In genomic region chr1:226034482-226034881, GRCh38 we compare ENCODE assay signal across 2 cellular contexts.
TF ChIP-seq lines count a peak whose summit lies in the region.

No MANE protein-coding gene starts in this region.

TF ChIP-seq in SK-N-SH treated with all-trans-retinoic acid at 6 μM for 48 hours, 23 proteins besides CTCF, POLR2A, EP300 and RAD21 (continued from another document):
- TF ChIP-seq PATZ1 (CRISPR knock-in tag; IDR thresholded peaks at IDR 0.05; ENCODE audit: borderline replicate concordance) (no peak), CSDC2 (CRISPR knock-in tag; IDR thresholded peaks at IDR 0.05) (no peak), SNAI2 (CRISPR knock-in tag; IDR thresholded peaks at IDR 0.05) (no peak), ZC3H10 (CRISPR knock-in tag; IDR thresholded peaks at IDR 0.05) (no peak), ZNF565 (CRISPR knock-in tag; conservative IDR thresholded peaks at IDR 0.05; ENCODE audit: low read depth) (no peak), TOX (CRISPR knock-in tag; IDR thresholded peaks at IDR 0.05; ENCODE audit: borderline replicate concordance) (no peak), GLIS3 (CRISPR knock-in tag; IDR thresholded peaks at IDR 0.05) (no peak), OSR1 (CRISPR knock-in tag; IDR thresholded peaks at IDR 0.05) (no peak), CSRNP3 (CRISPR knock-in tag; IDR thresholded peaks at IDR 0.05) (no peak)

TF ChIP-seq in SK-N-SH, 30 proteins besides CTCF, POLR2A, EP300 and RAD21 (continued from another document):
- TF ChIP-seq, protein P1, sequence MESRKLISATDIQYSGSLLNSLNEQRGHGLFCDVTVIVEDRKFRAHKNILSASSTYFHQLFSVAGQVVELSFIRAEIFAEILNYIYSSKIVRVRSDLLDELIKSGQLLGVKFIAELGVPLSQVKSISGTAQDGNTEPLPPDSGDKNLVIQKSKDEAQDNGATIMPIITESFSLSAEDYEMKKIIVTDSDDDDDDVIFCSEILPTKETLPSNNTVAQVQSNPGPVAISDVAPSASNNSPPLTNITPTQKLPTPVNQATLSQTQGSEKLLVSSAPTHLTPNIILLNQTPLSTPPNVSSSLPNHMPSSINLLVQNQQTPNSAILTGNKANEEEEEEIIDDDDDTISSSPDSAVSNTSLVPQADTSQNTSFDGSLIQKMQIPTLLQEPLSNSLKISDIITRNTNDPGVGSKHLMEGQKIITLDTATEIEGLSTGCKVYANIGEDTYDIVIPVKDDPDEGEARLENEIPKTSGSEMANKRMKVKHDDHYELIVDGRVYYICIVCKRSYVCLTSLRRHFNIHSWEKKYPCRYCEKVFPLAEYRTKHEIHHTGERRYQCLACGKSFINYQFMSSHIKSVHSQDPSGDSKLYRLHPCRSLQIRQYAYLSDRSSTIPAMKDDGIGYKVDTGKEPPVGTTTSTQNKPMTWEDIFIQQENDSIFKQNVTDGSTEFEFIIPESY (IDR thresholded peaks at IDR 0.05; ENCODE audit: borderline replicate concordance, low read depth), result no peak
- TF ChIP-seq MAX (IDR thresholded peaks at IDR 0.05; ENCODE audit: low read depth), result no peak
- no peak for TF ChIP-seq ELF1 (IDR thresholded peaks at IDR 0.05)
- TF ChIP-seq RCOR1 (IDR thresholded peaks at IDR 0.05; ENCODE audit: low read length), result no peak
- TF ChIP-seq REST (IDR thresholded peaks at IDR 0.05; ENCODE audit: low read depth, low read length), result no peak
- TF ChIP-seq JUND (IDR thresholded peaks at IDR 0.05), result no peak
